In the genomic region with DNA sequence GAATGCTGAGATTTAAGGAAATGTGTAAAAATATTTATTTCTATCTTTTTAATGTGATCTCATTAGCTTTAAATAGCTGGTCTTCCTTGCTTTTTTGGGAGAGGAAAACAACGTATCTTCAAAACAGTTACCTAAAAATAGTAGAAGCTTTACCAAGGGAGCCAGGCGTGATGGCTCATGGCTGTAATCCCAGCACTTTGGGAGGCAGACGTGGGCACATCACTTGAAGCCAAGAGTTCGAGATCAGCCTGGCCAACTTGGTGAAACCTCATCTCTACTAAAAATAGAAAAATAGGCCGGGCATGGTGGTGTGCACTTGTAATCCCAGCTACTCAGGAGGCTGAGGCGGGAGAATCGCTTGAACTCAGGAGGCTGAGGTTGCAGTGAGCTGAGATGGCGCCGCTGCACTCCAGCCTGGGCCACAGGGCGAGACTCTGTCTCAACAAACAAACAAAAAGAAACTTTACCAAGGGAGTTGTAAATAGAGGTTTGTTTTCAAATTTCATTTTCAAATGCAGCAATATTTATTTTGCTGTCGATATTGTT, we compare ENCODE assay signal across 10 cellular contexts. TPM values are rescaled to one million over a fixed set of nuclear protein-coding genes. Genes with fewer than 3 reads are reported as not detected.
DNase-seq lines count a peak whose midpoint lies in the region; ATAC-seq and TF ChIP-seq lines count a peak whose summit lies in the region.
"Had no signal": no experiment of that assay in that cellular context is flagged by ENCODE, and none has a peak within 500 bp of the region (broad histone marks: within the 10 kb centered on the region; RNA-seq: fewer than 3 reads in every experiment).

No MANE protein-coding gene starts in this region.

- H3K36me3 ChIP-seq in adrenal gland (replicated peaks in 1 of 2), result no peaks in the 10 kb centered on the region
- no peaks in the 10 kb centered on the region for H3K36me3 ChIP-seq in muscle layer of colon (ENCODE audit: insufficient read depth, low read length)
- no peaks in the 10 kb centered on the region for H3K36me3 ChIP-seq in transverse colon
- H3K36me3 ChIP-seq: spleen had no signal

- DNase-seq in activated T-cell treated with anti-CD3 and anti-CD28 coated beads, Interleukin-2, amount 50 U/mL, for 4 hours, result no peak
- DNase-seq in activated T-cell treated with anti-CD3 and anti-CD28 coated beads for 4 hours, result no peak
- DNase-seq in adrenal gland, result no peak
- no peak for DNase-seq in transverse colon
- no peak for DNase-seq in amniotic stem cell (lab: John Stamatoyannopoulos, UW)
- no peak for DNase-seq in nucleus accumbens (lab: John Stamatoyannopoulos, UW)
- DNase-seq in NCI-H2227 treated with DMSO at 0.1 percent for 48 hours (lab: John Stamatoyannopoulos, UW), result no peak

- in situ Hi-C loops in transverse colon (cut with MboI; ENCODE audit: low pct_ligation_motif_present in 1 of 4, low pct_unique_long_range_greater_than_20kb in 1 of 4, low sequenced_read_pairs in 3 of 4), result loop anchor here in 2 of 4 donors (5.0 to 10.0 kb wide), 3 partner anchors 62 to 214 kb away; no protein-coding TSS in a partner anchor

- H3K4me3 ChIP-seq in adrenal gland, result no peak overlapping the region
- H3K4me3 ChIP-seq in muscle layer of colon (ENCODE audit: low read depth in 1 of 2, low read length in 2 of 2), result no peak overlapping the region
- no peak overlapping the region for H3K4me3 ChIP-seq in transverse colon

- no peak for ATAC-seq in activated T-cell treated with anti-CD3 and anti-CD28 coated beads, Interleukin-2, amount 50 U/mL, for 4 hours

- intact Hi-C loops in adrenal gland (cut with DNase I) (loop anchor here in 1 of 2 donors (2.0 kb wide), 1 partner anchor 212 kb away; no protein-coding TSS in a partner anchor), transverse colon (cut with DNase I; ENCODE audit: low total_unique reads) (loop anchor here (10.0 kb wide), 1 partner anchor 52 kb away; the partner anchor contains the start of gene ITGB1)

- TF ChIP-seq CTCF in adrenal gland (IDR thresholded peaks at IDR 0.05), result no peak
- no peak for TF ChIP-seq CTCF in transverse colon (IDR thresholded peaks at IDR 0.05)

- peak overlapping the region; percentile 4 for H3K4me3 Mint-ChIP-seq in activated T-cell treated with anti-CD3 and anti-CD28 coated beads, Interleukin-2, amount 50 U/mL, for 4 hours

- WGBS in adrenal gland, 4 donors, result 82 to 87% (median 85%) methylated on average over 11 of the region's 11 CpGs
- WGBS in transverse colon (ENCODE audit: low coverage in 1 of 2), 2 donors, result 74 to 82% methylated on average over 8 to 11 of the region's 11 CpGs

- no peak for TF ChIP-seq EP300 in transverse colon (IDR thresholded peaks at IDR 0.05; ENCODE audit: low read depth)

- H3K9me3 ChIP-seq in adrenal gland (replicated peaks in 1 of 3) (no peaks in the 10 kb centered on the region), muscle layer of colon (ENCODE audit: low read length) (no peaks in the 10 kb centered on the region), transverse colon (no peaks in the 10 kb centered on the region)
- H3K9me3 ChIP-seq: spleen had no signal

- H3K36me3 Mint-ChIP-seq in activated T-cell treated with anti-CD3 and anti-CD28 coated beads, Interleukin-2, amount 50 U/mL, for 4 hours (ENCODE audit: insufficient read depth), result no peaks in the 10 kb centered on the region
- H3K36me3 Mint-ChIP-seq: brain had no signal

- H3K27me3 ChIP-seq in adrenal gland (no peaks in the 10 kb centered on the region), muscle layer of colon (ENCODE audit: control insufficient read depth in 1 of 2, insufficient read depth in 2 of 2, low read length in 2 of 2) (no peaks in the 10 kb centered on the region), transverse colon (no peaks in the 10 kb centered on the region)

- H3K27ac ChIP-seq in adrenal gland (peak overlapping the region in 4 of 5 donors; percentile 29 to 91 (median 72)), muscle layer of colon (ENCODE audit: low read depth, low read length) (peak overlapping the region; percentile 70), transverse colon (peak overlapping the region; percentile 78 to 90 (median 85))

- no peaks in the 10 kb centered on the region for H3K9me3 Mint-ChIP-seq in activated T-cell treated with anti-CD3 and anti-CD28 coated beads, Interleukin-2, amount 50 U/mL, for 4 hours
- H3K9me3 Mint-ChIP-seq: brain had no signal

- peaks cover 44% of the 10 kb centered on the region for H3K4me1 Mint-ChIP-seq in activated T-cell treated with anti-CD3 and anti-CD28 coated beads, Interleukin-2, amount 50 U/mL, for 4 hours (ENCODE audit: low read depth)

- TF ChIP-seq POLR2A in adrenal gland (IDR thresholded peaks at IDR 0.05) (no peak), transverse colon (IDR thresholded peaks at IDR 0.05) (no peak)

- H3K9ac ChIP-seq in muscle layer of colon (ENCODE audit: low read length), result no peak overlapping the region

- H3K4me1 ChIP-seq in adrenal gland (replicated peaks in 1 of 2) (peaks cover 0 to 14% of the 10 kb centered on the region in 2 donors), muscle layer of colon (ENCODE audit: insufficient read depth, low read length) (peaks cover 9% of the 10 kb centered on the region), transverse colon (peaks cover 4 to 33% (median 15%) of the 10 kb centered on the region in 4 donors)

- H3K27me3 Mint-ChIP-seq in activated T-cell treated with anti-CD3 and anti-CD28 coated beads, Interleukin-2, amount 50 U/mL, for 4 hours (ENCODE audit: low read depth), result no peaks in the 10 kb centered on the region

RNA-seq across cellular contexts. Expression of gene ITGB1, which starts 48.4 kb away (rescaled TPM):
- total RNA-seq in activated T-cell treated with anti-CD3 and anti-CD28 coated beads, Interleukin-2, amount 50 U/mL, for 4 hours, result 10 to 100 TPM; 53.7 to 90.6 (median 58.6) TPM
- total RNA-seq in adrenal gland, result 100 to 1,000 TPM; 288 to 803 (median 331) TPM
- polyA plus RNA-seq in adrenal gland, result 100 to 1,000 TPM in 2 of 3 donors, 10 to 100 TPM in 1; 93.3 to 400 (median 105) TPM
- 100 to 1,000 TPM; 135 to 362 (median 252) TPM for total RNA-seq in transverse colon
